1 cellular context compared by ENCODE assay signal in genomic region chr10:110843796-110844616, GRCh38.
TF ChIP-seq lines count a peak whose summit lies in the region.

No MANE protein-coding gene starts in this region.

TF ChIP-seq in GM23338, 12 proteins besides CTCF, POLR2A, EP300 and RAD21 (continued from another document):
- TF ChIP-seq REST (IDR thresholded peaks at IDR 0.05; ENCODE audit: unreplicated experiment) (no peak), ZNF114 (CRISPR knock-in tag; IDR thresholded peaks at IDR 0.05) (no peak), NANOG (IDR thresholded peaks at IDR 0.05; ENCODE audit: borderline replicate concordance) (no peak), ETS1 (IDR thresholded peaks at IDR 0.05) (no peak), EZH2 (IDR thresholded peaks at IDR 0.05; ENCODE audit: low read depth, unreplicated experiment) (no peak), ZNF462 (CRISPR knock-in tag; IDR thresholded peaks at IDR 0.05) (no peak), ZNF331 (CRISPR knock-in tag; IDR thresholded peaks at IDR 0.05; ENCODE audit: low read depth) (no peak)
